ENCODE assay signal across 11 cellular contexts in genomic region chr1:183689770-183690204, GRCh38. TPM values are rescaled to one million over a fixed set of nuclear protein-coding genes. Genes with fewer than 3 reads are reported as not detected.
DNase-seq lines count a peak whose midpoint lies in the region; ATAC-seq and TF ChIP-seq lines count a peak whose summit lies in the region.
"Had no signal": no experiment of that assay in that cellular context is flagged by ENCODE, and none has a peak within 500 bp of the region (broad histone marks: within the 10 kb centered on the region; RNA-seq: fewer than 3 reads in every experiment).

No MANE protein-coding gene starts in this region.

- TF ChIP-seq CTCF in GM12864 (IDR thresholded peaks at IDR 0.05; ENCODE audit: low read depth, low read length, missing control alignments) = no peak
- no peak for TF ChIP-seq CTCF in MM.1S (IDR thresholded peaks at IDR 0.05; ENCODE audit: low read length)
- TF ChIP-seq CTCF in osteocyte (IDR thresholded peaks at IDR 0.05) = no peak

- no peak overlapping the region for H3K9ac ChIP-seq in MM.1S (ENCODE audit: low read length)

- no peaks in the 10 kb centered on the region for H3K36me3 ChIP-seq in MM.1S (replicated peaks; ENCODE audit: insufficient read depth, low read length)

- H3F3A ChIP-seq in MM.1S (ENCODE audit: insufficient read depth, low read length) = no peaks in the 10 kb centered on the region

- no peak overlapping the region for H3K27ac Mint-ChIP-seq in osteocyte (ENCODE audit: unreplicated experiment)

- no peaks in the 10 kb centered on the region for H3K9me2 ChIP-seq in MM.1S (replicated peaks; ENCODE audit: insufficient read depth, low read length)

- no peak overlapping the region for H2AFZ ChIP-seq in MM.1S (ENCODE audit: low read length)

- H3K4me3 Mint-ChIP-seq in osteocyte (ENCODE audit: unreplicated experiment) = no peak overlapping the region

- H3K4me2 ChIP-seq in MM.1S (ENCODE audit: low read depth, low read length) = no peak overlapping the region

- H3K4me1 Mint-ChIP-seq in osteocyte (ENCODE audit: unreplicated experiment) = no peaks in the 10 kb centered on the region

- no peaks in the 10 kb centered on the region for H3K27me3 Mint-ChIP-seq in osteocyte (ENCODE audit: unreplicated experiment)

- H3K4me3 ChIP-seq in GM12864 (ENCODE audit: low read depth, low read length) = no peak overlapping the region
- no peak overlapping the region for H3K4me3 ChIP-seq in MM.1S (ENCODE audit: low read length)

- no peaks in the 10 kb centered on the region for H3K9me3 ChIP-seq in MM.1S (replicated peaks; ENCODE audit: insufficient read depth, low read length)

- ATAC-seq in GM18868 (IDR thresholded peaks at IDR 0.05; ENCODE audit: unreplicated experiment) (peak; percentile 97), HG02678 (IDR thresholded peaks at IDR 0.05; ENCODE audit: unreplicated experiment) (peak; percentile 58)

- H3K27me3 ChIP-seq in MM.1S (replicated peaks; ENCODE audit: insufficient read depth, low read length) = no peaks in the 10 kb centered on the region

- H3K9me3 Mint-ChIP-seq in osteocyte (ENCODE audit: unreplicated experiment) = no peaks in the 10 kb centered on the region

- H3K79me2 ChIP-seq in MM.1S (ENCODE audit: low read length) = no peaks in the 10 kb centered on the region

- H3K27ac ChIP-seq in MM.1S (ENCODE audit: low read length) = no peak overlapping the region

- peaks cover 22% of the 10 kb centered on the region for H3K4me1 ChIP-seq in MM.1S (ENCODE audit: low read length)

- no peaks in the 10 kb centered on the region for H4K20me1 ChIP-seq in MM.1S (ENCODE audit: insufficient read depth, low read length)

- no peaks in the 10 kb centered on the region for H3K36me3 Mint-ChIP-seq in osteocyte (ENCODE audit: unreplicated experiment)

- peak; percentile 52 for DNase-seq in GM12864 (ENCODE audit: low read depth)
- DNase-seq in MM.1S = peak; percentile 52
- DNase-seq in NCI-H2107 treated with DMSO at 0.1 percent for 48 hours (lab: John Stamatoyannopoulos, UW; ENCODE audit: unreplicated experiment) = no peak
- no peak for DNase-seq in hippocampal formation (lab: John Stamatoyannopoulos, UW)
- no peak for DNase-seq in osteocyte (ENCODE audit: extremely low spot score, unreplicated experiment)
- no peak for DNase-seq in globus pallidus (ENCODE audit: low spot score)
- DNase-seq: amygdala, posterior cingulate gyrus had no signal

RNA-seq across cellular contexts. Expression of gene APOBEC4, which starts 36.7 kb away (rescaled TPM):
- not detected in 2 replicates for total RNA-seq in osteocyte
- total RNA-seq: OCI-LY7 had no signal

RNA-seq across cellular contexts. Expression of gene ARPC5, which starts 54.2 kb away (rescaled TPM):
- total RNA-seq in osteocyte = 126 and 127 TPM in 2 replicates

Comparison
In these comparisons a context has a peak if more than half of its experiments do, and no peak if none do; other contexts are left out.
1. DNase-seq: peak in GM12864 (single experiment) and MM.1S (single experiment); none in NCI-H2107 treated with DMSO at 0.1 percent for 48 hours (single experiment), hippocampal formation (0 of 2), osteocyte (single experiment) and globus pallidus (single experiment).